Comparison of ENCODE assay signal across 8 cellular contexts in the genomic region with DNA sequence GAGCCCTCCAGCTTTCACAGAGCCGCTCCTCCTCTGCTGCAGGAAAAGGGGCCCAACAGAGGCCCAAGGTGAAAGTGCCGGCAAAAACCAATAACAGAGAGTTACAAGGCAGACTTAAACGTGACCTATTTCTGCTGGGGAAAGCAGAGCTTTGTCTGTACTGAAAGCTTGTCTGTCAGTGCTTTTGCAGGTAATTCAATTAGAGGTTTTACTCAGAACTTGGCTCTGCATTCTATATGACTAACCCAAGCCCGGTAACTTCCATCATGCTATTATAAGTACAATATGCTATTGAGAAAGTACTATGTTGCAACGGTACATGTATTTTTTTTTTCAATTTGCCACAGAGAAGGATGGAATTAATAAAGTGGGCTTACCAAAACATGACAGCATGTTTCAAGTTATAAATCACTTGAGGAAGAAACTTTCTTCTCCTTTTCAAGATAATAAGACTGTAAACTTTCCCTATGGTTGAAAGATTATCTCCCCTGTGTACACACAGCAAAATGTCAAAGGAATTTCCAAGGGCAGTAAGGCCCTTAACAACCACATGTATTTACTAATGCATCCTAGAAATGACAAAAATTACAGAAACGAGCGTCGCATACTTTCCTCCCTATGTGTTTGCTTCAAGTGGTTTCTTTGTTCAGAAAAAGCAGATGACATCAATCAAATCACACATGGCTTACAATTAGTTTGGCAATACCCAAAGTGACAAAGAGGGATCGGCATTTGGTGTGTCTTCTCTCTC.
DNase-seq lines count a peak whose midpoint lies in the region; ATAC-seq and TF ChIP-seq lines count a peak whose summit lies in the region.

No MANE protein-coding gene starts in this region.

- H3K36me3 Mint-ChIP-seq in CD14-positive monocyte: no peaks in the 10 kb centered on the region

- H3K27ac Mint-ChIP-seq in CD14-positive monocyte: peak overlapping the region; percentile 80 to 98 (median 96)

- no peaks in the 10 kb centered on the region for H3K9me3 ChIP-seq in right cardiac atrium (ENCODE audit: control insufficient read depth, low read length)

- TF ChIP-seq CTCF in CD14-positive monocyte (IDR thresholded peaks at IDR 0.05): no peak

- H3K27me3 ChIP-seq in right cardiac atrium (ENCODE audit: control insufficient read depth, insufficient read depth) (no peaks in the 10 kb centered on the region), H7 (ENCODE audit: control insufficient read depth, insufficient read depth, low read length) (no peaks in the 10 kb centered on the region)

- DNase-seq in CD14-positive monocyte (ENCODE audit: low spot score) (no peak), SW480 (ENCODE audit: low spot score) (peak; percentile 71), right cardiac atrium (no peak), H7 (no peak), GF-D8 (lab: John Stamatoyannopoulos, UW) (no peak), KG1 (lab: John Stamatoyannopoulos, UW) (no peak)

- peak overlapping the region in 1 of 2 donors; percentile 86 for H3K4me3 Mint-ChIP-seq in CD14-positive monocyte

- 30% methylated on average over 9 of the region's 9 CpGs for WGBS in right cardiac atrium

- H3K4me1 Mint-ChIP-seq in CD14-positive monocyte: peaks cover 34% of the 10 kb centered on the region

- H3K4me1 ChIP-seq in right cardiac atrium (ENCODE audit: control insufficient read depth, insufficient read depth, low read length): no peaks in the 10 kb centered on the region

- H3K4me3 ChIP-seq in right cardiac atrium (ENCODE audit: low read length): no peak overlapping the region
- H3K4me3 ChIP-seq in H7 (ENCODE audit: insufficient read depth, low read depth, low read length): no peak overlapping the region

- intact Hi-C loops in CD14-positive monocyte (cut with micrococcal nuclease) (loop anchor here (5.0 to 10.0 kb wide), 2 partner anchors 83 to 84 kb away; no protein-coding TSS in a partner anchor), right cardiac atrium (cut with DNase I) (no loop called here)

- no peaks in the 10 kb centered on the region for H3K9me3 Mint-ChIP-seq in CD14-positive monocyte

- peak; percentile 61 for ATAC-seq in GM19395 (IDR thresholded peaks at IDR 0.05; ENCODE audit: unreplicated experiment)
- peak; percentile 53 for ATAC-seq in HG03442 (IDR thresholded peaks at IDR 0.05; ENCODE audit: unreplicated experiment)
- ATAC-seq in right cardiac atrium: peak; percentile 36 to 73

- H3K36me3 ChIP-seq in H7 (replicated peaks; ENCODE audit: control insufficient read depth, insufficient read depth, low read length): no peaks in the 10 kb centered on the region

- peaks cover 0 to 5% (median 2%) of the 10 kb centered on the region in 3 donors for H3K27me3 Mint-ChIP-seq in CD14-positive monocyte (ENCODE audit: low read depth in 3 of 3)

- no peak overlapping the region for H3K27ac ChIP-seq in right cardiac atrium (ENCODE audit: low read length)

Comparison
In these comparisons a context has a peak if more than half of its experiments do, and no peak if none do; other contexts are left out.
1. intact Hi-C loops: an anchor here in CD14-positive monocyte (5.0 to 10.0 kb wide); none called in right cardiac atrium.